9 cellular contexts compared by ENCODE assay signal in genomic region chr12:127293507-127294310, GRCh38.
DNase-seq lines count a peak whose midpoint lies in the region; ATAC-seq and TF ChIP-seq lines count a peak whose summit lies in the region.
"Had no signal": no experiment of that assay in that cellular context is flagged by ENCODE, and none has a peak within 500 bp of the region (broad histone marks: within the 10 kb centered on the region; RNA-seq: fewer than 3 reads in every experiment).

No MANE protein-coding gene starts in this region.

- peak; percentile 83 for ATAC-seq in HG02798 (IDR thresholded peaks at IDR 0.05; ENCODE audit: poor library complexity, unreplicated experiment)
- peak in 5 of 8 donors; percentile 16 to 69 (median 50) for ATAC-seq in heart right ventricle
- ATAC-seq in HG03097 (IDR thresholded peaks at IDR 0.05; ENCODE audit: low FRiP score, unreplicated experiment) = no peak

- H3K9me3 ChIP-seq in heart right ventricle = no peaks in the 10 kb centered on the region

- 60 to 66% methylated on average over 13 of the region's 13 CpGs for WGBS in heart right ventricle, 2 donors

- peak; percentile 18 for DNase-seq in DMS53 treated with DMSO at 0.1 percent for 48 hours (lab: John Stamatoyannopoulos, UW; ENCODE audit: unreplicated experiment)
- DNase-seq in OCI-M1 (lab: John Stamatoyannopoulos, UW) = peak; percentile 86
- peak; percentile 76 for DNase-seq in activated effector memory CD4-positive, alpha-beta T cell treated with anti-CD3 and anti-CD28 coated beads, Interleukin-2, amount 50 U/mL, for 16 hours
- DNase-seq in heart right ventricle = peak in 1 of 2 donors; percentile 40
- no peak for DNase-seq in retinal pigment epithelial cell (ENCODE audit: low read depth)
- no peak for DNase-seq in GM19240 (ENCODE audit: insufficient read length, low spot score)

- intact Hi-C loops in heart right ventricle (cut with DNase I) = loop anchor here in 8 of 10 donors (1.0 to 10.0 kb wide), 5 partner anchors 179 to 189 kb away; no protein-coding TSS in a partner anchor

- H3K27ac ChIP-seq in heart right ventricle = no peak overlapping the region
- H3K27ac ChIP-seq: skin epidermis had no signal

- no peak overlapping the region for H3K4me3 ChIP-seq in heart right ventricle
- H3K4me3 ChIP-seq in retinal pigment epithelial cell (ENCODE audit: low read length) = no peak overlapping the region
- H3K4me3 ChIP-seq: skin epidermis had no signal

- no peaks in the 10 kb centered on the region for H3K4me1 ChIP-seq in heart right ventricle

- H3K36me3 ChIP-seq in heart right ventricle = no peaks in the 10 kb centered on the region

- H3K27me3 ChIP-seq in heart right ventricle = peaks cover 0 to 16% (median 7%) of the 10 kb centered on the region in 7 donors

- TF ChIP-seq CTCF in heart right ventricle (IDR thresholded peaks at IDR 0.05) = peak; percentile 30 to 76 (median 64)
- TF ChIP-seq CTCF in retinal pigment epithelial cell (conservative IDR thresholded peaks at IDR 0.05; ENCODE audit: low read depth, low read length) = peak; percentile 66

Comparison
In these comparisons a context has a peak if more than half of its experiments do, and no peak if none do; other contexts are left out.
1. DNase-seq: peak in DMS53 treated with DMSO at 0.1 percent for 48 hours (single experiment), OCI-M1 (single experiment) and activated effector memory CD4-positive, alpha-beta T cell treated with anti-CD3 and anti-CD28 coated beads, Interleukin-2, amount 50 U/mL, for 16 hours (single experiment); none in retinal pigment epithelial cell (single experiment) and GM19240 (single experiment).